In genomic region chr5:95713246-95713645, GRCh38 we compare ENCODE assay signal across 13 cellular contexts. TPM values are rescaled to one million over a fixed set of nuclear protein-coding genes. Genes with fewer than 3 reads are reported as not detected.
A peak's percentile ranks its signal among the peaks of the same experiment; 100 is the strongest.
DNase-seq lines count a peak whose midpoint lies in the region; ATAC-seq, FAIRE-seq and TF ChIP-seq lines count a peak whose summit lies in the region.
"Not testable (repeated sequence)": the region's sequence is repeated elsewhere in the genome, so short reads cannot be mapped to it uniquely, and the experiment has no call there.
"Had no signal": no experiment of that assay in that cellular context is flagged by ENCODE, and none has a peak within 500 bp of the region (broad histone marks: within the 10 kb centered on the region; RNA-seq: fewer than 3 reads in every experiment).

No MANE protein-coding gene starts in this region.

- H3K36me3 ChIP-seq in HUES48 (ENCODE audit: control insufficient read depth, insufficient read depth, low read length); PC-3 (ENCODE audit: low read depth, low read length); SJSA1; K562 (ENCODE audit: control insufficient read depth, insufficient read depth, low read length); cardiac muscle cell; mesodermal cell (ENCODE audit: control insufficient read depth, insufficient read depth, low read length): not testable (repeated sequence)

- DNase-seq in Caki2 (ENCODE audit: low read depth): peak; percentile 58
- not testable (repeated sequence) for DNase-seq in PC-3; cardiac muscle cell (ENCODE audit: low read depth in 1 of 2, low spot score in 1 of 2)
- peak in 1 of 2 experiments; percentile 65 for DNase-seq in SJSA1 (ENCODE audit: low read depth in 1 of 2, low spot score in 2 of 2)
- DNase-seq in K562 (ENCODE audit: extremely low read depth in 1 of 4, low spot score in 3 of 4): peak in 1 of 4 experiments; percentile 62

- H3K9me2 ChIP-seq in PC-3 (replicated peaks; ENCODE audit: low read length): not testable (repeated sequence)

- POLR2A ChIA-PET in PC-3 (lab: Charles Lee; ENCODE audit: unreplicated experiment): not testable (repeated sequence)
- POLR2A ChIA-PET in K562 (lab: Yijun Ruan, JAX): interaction anchor here (4.9 kb wide), 1 partner anchor 11 kb away, joined by 41 read pairs; no protein-coding TSS in a partner anchor

- H3F3A ChIP-seq in PC-3 (ENCODE audit: low read length, unreplicated experiment): not testable (repeated sequence)

- CTCF ChIA-PET in PC-3 (lab: Charles Lee); K562 (lab: Yijun Ruan, JAX; ENCODE audit: low intra/inter-chr PET ratio): not testable (repeated sequence)

- not testable (repeated sequence) for H3K4me2 ChIP-seq in PC-3 (ENCODE audit: low read length); K562 (ENCODE audit: insufficient read depth, low read length)

- in situ Hi-C loops in Caki2 (cut with HindIII; ENCODE audit: low pct_unique_long_range_greater_than_20kb, low sequenced_read_pairs); K562 (cut with MboI): not testable (repeated sequence)

- H3K4me3 ChIP-seq in HUES48 (ENCODE audit: low read depth, low read length); PC-3 (ENCODE audit: low read length); SJSA1; K562; cardiac muscle cell; mesodermal cell (ENCODE audit: extremely low read depth, insufficient read depth, low read length, poor library complexity, severe bottlenecking): not testable (repeated sequence)

- BruUV-seq in PC-3 (replicated peaks; lab: Mats Ljungman, UMichigan); K562 (replicated peaks; lab: Mats Ljungman, UMichigan): not testable (repeated sequence)

- TF ChIP-seq CTCF in PC-3 (conservative IDR thresholded peaks at IDR 0.05; ENCODE audit: low read depth, low read length); K562 (IDR thresholded peaks at IDR 0.05 in 2 of 3, conservative IDR thresholded peaks at IDR 0.05 in 1 of 3; ENCODE audit: insufficient read depth in 2 of 3, low read depth in 1 of 3, low read length in 3 of 3); cardiac muscle cell (IDR thresholded peaks at IDR 0.05; ENCODE audit: low read depth, low read length): not testable (repeated sequence)

- H3K9ac ChIP-seq in HUES48 (ENCODE audit: low read depth, low read length); PC-3 (ENCODE audit: low read length); K562 (ENCODE audit: insufficient read depth in 1 of 2, low read depth in 2 of 2, low read length in 2 of 2): not testable (repeated sequence)

- not testable (repeated sequence) for H4K20me1 ChIP-seq in PC-3 (ENCODE audit: low read length); K562 (replicated peaks; ENCODE audit: control insufficient read depth, insufficient read depth, low read length)

- FAIRE-seq in K562 (lab: Jason Lieb, UNC): peak; percentile 81

- not testable (repeated sequence) for TF ChIP-seq EP300 in K562 (IDR thresholded peaks at IDR 0.05; ENCODE audit: low read length)

- intact Hi-C loops in PC-3 (cut with micrococcal nuclease): loop anchor here (2.0 kb wide), 1 partner anchor 18 kb away; the partner anchor contains the start of gene RHOBTB3
- intact Hi-C loops in K562 (cut with micrococcal nuclease): loop anchor here (5.0 to 10.0 kb wide), 2 partner anchors 66 to 1222 kb away; partner anchors contain the start of genes LNPEP and RFESD

- no CpG with 5 or more reads among the region's 5 CpGs for WGBS in K562 (ENCODE audit: insufficient coverage, low coverage, missing lambda C conversion rate)
- 100% methylated on average over 1 of the region's 5 CpGs; no CpG with 5 or more reads in 1 of the 2 experiments for WGBS in mesodermal cell (ENCODE audit: insufficient coverage in 2 of 2), 2 experiments

- H3K79me2 ChIP-seq in PC-3 (ENCODE audit: low read length): not testable (repeated sequence)
- peaks cover 16% of the 10 kb centered on the region; the same call in 2 of the 3 replicates for H3K79me2 ChIP-seq in K562 (ENCODE audit: control insufficient read depth, insufficient read depth, low read length)

- H2AFZ ChIP-seq in PC-3 (ENCODE audit: low read length); K562 (ENCODE audit: low read depth, low read length): not testable (repeated sequence)

- peaks cover 11% of the 10 kb centered on the region for H3K4me1 ChIP-seq in HUES48 (ENCODE audit: control insufficient read depth, insufficient read depth, low read length)
- H3K4me1 ChIP-seq in PC-3 (ENCODE audit: insufficient read depth, low read length): peaks cover 24% of the 10 kb centered on the region
- peaks cover 78% of the 10 kb centered on the region for H3K4me1 ChIP-seq in SJSA1 (replicated peaks)
- peaks cover 27 to 66% of the 10 kb centered on the region in 2 experiments for H3K4me1 ChIP-seq in K562 (replicated peaks in 1 of 2; ENCODE audit: control insufficient read depth in 2 of 2, insufficient read depth in 2 of 2, low read length in 2 of 2)
- H3K4me1 ChIP-seq in cardiac muscle cell (ENCODE audit: low read depth): peaks cover 53% of the 10 kb centered on the region
- peaks cover 31% of the 10 kb centered on the region for H3K4me1 ChIP-seq in mesodermal cell (ENCODE audit: control insufficient read depth, insufficient read depth, low read length, poor library complexity, severe bottlenecking)

- H3K9me3 ChIP-seq in HUES48 (ENCODE audit: control insufficient read depth, insufficient read depth, low read length); PC-3 (ENCODE audit: low read length); SJSA1 (replicated peaks); K562 (replicated peaks; ENCODE audit: control insufficient read depth, insufficient read depth, low read depth, low read length); cardiac muscle cell (ENCODE audit: low read depth); mesodermal cell (ENCODE audit: control insufficient read depth, low read length): not testable (repeated sequence)

- H3K27ac ChIP-seq in HUES48 (ENCODE audit: low read depth, low read length): peak overlapping the region; percentile 56
- peak overlapping the region; percentile 37 for H3K27ac ChIP-seq in PC-3 (ENCODE audit: low read length)
- peak overlapping the region; percentile 94 for H3K27ac ChIP-seq in SJSA1
- peak overlapping the region; percentile 99; the same call in 2 of the 3 replicates for H3K27ac ChIP-seq in K562 (ENCODE audit: extremely low read depth, low read depth, low read length)
- peak overlapping the region; percentile 96 for H3K27ac ChIP-seq in cardiac muscle cell
- H3K27ac ChIP-seq in mesodermal cell (ENCODE audit: low read depth, low read length, severe bottlenecking): peak overlapping the region; percentile 57

- H3K27me3 ChIP-seq in HUES48 (ENCODE audit: control insufficient read depth, insufficient read depth, low read length): peaks cover 21% of the 10 kb centered on the region
- H3K27me3 ChIP-seq in PC-3 (ENCODE audit: low read length); SJSA1 (replicated peaks); K562 (ENCODE audit: control insufficient read depth in 2 of 2, insufficient read depth in 2 of 2, low read length in 2 of 2); cardiac muscle cell: not testable (repeated sequence)

- ATAC-seq in PC-3: not testable (repeated sequence)
- peak; percentile 33 for ATAC-seq in K562

- not testable (repeated sequence) for H3K9me1 ChIP-seq in K562 (ENCODE audit: control insufficient read depth, insufficient read depth, low read length)

- not testable (repeated sequence) for TF ChIP-seq POLR2A in K562 (conservative IDR thresholded peaks at IDR 0.05)

- TF ChIP-seq RAD21 in K562 (CRISPR knock-in tag; conservative IDR thresholded peaks at IDR 0.05 in 1 of 2, IDR thresholded peaks at IDR 0.05 in 1 of 2): not testable (repeated sequence)

RNA-seq across cellular contexts. Expression of gene RHOBTB3, which starts 17.9 kb away (rescaled TPM):
- 22.0 and 24.7 TPM in 2 replicates for total RNA-seq in Caki2 (2014; rRNA removed; shearing (Covaris generic); ENCODE audit: low replicate concordance)
- total RNA-seq in PC-3 (2014; rRNA removed): 14.2 and 16.3 TPM in 2 replicates
- 121 and 175 TPM in 2 replicates for total RNA-seq in SJSA1 (2014; rRNA removed; shearing (Covaris generic))
- total RNA-seq in K562 (2011; cell fraction: chromatin; rRNA removed; ENCODE audit: low replicate concordance): 221 and 302 TPM in 2 replicates
- 117 and 137 TPM in 2 replicates for total RNA-seq in K562 (2011; cell fraction: nucleolus; rRNA removed)
- 147 and 234 TPM in 2 replicates for total RNA-seq in K562 (2011; cell fraction: nucleoplasm; rRNA removed)
- 107 and 112 TPM in 2 replicates for total RNA-seq in K562 (2014; rRNA removed)
- total RNA-seq in K562 (2014; rRNA removed; fragmentation: Illumina TruSeq; extraction: Trizol): 142 and 164 TPM in 2 replicates
- 133 and 143 TPM in 2 replicates for total RNA-seq in K562 (2015; rRNA removed; fragmentation: Illumina TruSeq; extraction: Trizol)
- total RNA-seq in K562 (2021): 124 and 142 TPM in 2 replicates
- polyA plus RNA-seq in K562 (2011; rRNA removed): 128 and 166 TPM in 2 replicates
- 180 and 257 TPM in 2 replicates for polyA plus RNA-seq in K562 (2011; cell fraction: cytosol; rRNA removed)
- polyA plus RNA-seq in K562 (2011; cell fraction: nucleus; rRNA removed): 207 and 234 TPM in 2 replicates
- 73.9 and 97.8 TPM in 2 replicates for polyA plus RNA-seq in K562 (2012)
- polyA plus RNA-seq in K562 (2014; fragmentation: Illumina TruSeq; extraction: Trizol): 111 and 115 TPM in 2 replicates
- 10 to 100 TPM; 39.7 to 53.0 TPM for polyA plus RNA-seq in K562 (2014; fragmentation: Nextera tagmentation; extraction: Ambion mirVana)
- 78.4 and 81.2 TPM in 2 replicates for polyA plus RNA-seq in K562 (2014; rRNA removed)
- 373 and 438 TPM in 2 replicates for polyA minus RNA-seq in K562 (2011; rRNA and poly(A)+ RNA removed)
- 200 and 263 TPM in 2 replicates for polyA minus RNA-seq in K562 (2011; cell fraction: cytosol; rRNA and poly(A)+ RNA removed)
- polyA minus RNA-seq in K562 (2011; cell fraction: nucleus; rRNA and poly(A)+ RNA removed): 246 and 302 TPM in 2 replicates
- total RNA-seq in cardiac muscle cell: 343 and 477 TPM in 2 replicates
- 455 and 589 TPM in 2 replicates for polyA plus RNA-seq in cardiac muscle cell
- polyA plus RNA-seq in mesodermal cell (2013, experiment 1 of 2): 159 TPM
- polyA plus RNA-seq in mesodermal cell (2013, experiment 2 of 2): 171 TPM

RNA-seq across cellular contexts. Expression of gene SPATA9, which starts 30.5 kb away (rescaled TPM):
- total RNA-seq in Caki2 (2014; rRNA removed; shearing (Covaris generic); ENCODE audit: low replicate concordance): not detected in 2 replicates
- total RNA-seq in PC-3 (2014; rRNA removed): not detected in 2 replicates
- 0.56 and 1.4 TPM in 2 replicates for total RNA-seq in SJSA1 (2014; rRNA removed; shearing (Covaris generic))
- total RNA-seq in K562 (2011; cell fraction: chromatin; rRNA removed; ENCODE audit: low replicate concordance): not detected in 2 replicates
- not detected in 2 replicates for total RNA-seq in K562 (2011; cell fraction: nucleolus; rRNA removed)
- not detected in 2 replicates for total RNA-seq in K562 (2011; cell fraction: nucleoplasm; rRNA removed)
- 0.24 TPM in 1 of 2 replicates, not detected in the other for total RNA-seq in K562 (2014; rRNA removed)
- total RNA-seq in K562 (2014; rRNA removed; fragmentation: Illumina TruSeq; extraction: Trizol): not detected in 2 replicates
- 0.40 TPM in 1 of 2 replicates, not detected in the other for total RNA-seq in K562 (2015; rRNA removed; fragmentation: Illumina TruSeq; extraction: Trizol)
- 0.11 TPM in 1 of 2 replicates, not detected in the other for total RNA-seq in K562 (2021)
- polyA plus RNA-seq in K562 (2011; rRNA removed): 0.28 and 0.38 TPM in 2 replicates
- 0.09 TPM in 1 of 2 replicates, not detected in the other for polyA plus RNA-seq in K562 (2011; cell fraction: cytosol; rRNA removed)
- 0.14 and 0.24 TPM in 2 replicates for polyA plus RNA-seq in K562 (2011; cell fraction: nucleus; rRNA removed)
- 1.6 and 1.8 TPM in 2 replicates for polyA plus RNA-seq in K562 (2012)
- 0.16 TPM in 1 of 2 replicates, not detected in the other for polyA plus RNA-seq in K562 (2014; fragmentation: Illumina TruSeq; extraction: Trizol)
- polyA plus RNA-seq in K562 (2014; fragmentation: Nextera tagmentation; extraction: Ambion mirVana): 1 to 10 TPM; 3.4 to 5.5 TPM
- 0.05 and 0.16 TPM in 2 replicates for polyA plus RNA-seq in K562 (2014; rRNA removed)
- 0.18 TPM in 1 of 2 replicates, not detected in the other for polyA minus RNA-seq in K562 (2011; rRNA and poly(A)+ RNA removed)
- polyA minus RNA-seq in K562 (2011; cell fraction: cytosol; rRNA and poly(A)+ RNA removed): not detected in 2 replicates
- not detected in 2 replicates for polyA minus RNA-seq in K562 (2011; cell fraction: nucleus; rRNA and poly(A)+ RNA removed)
- total RNA-seq in cardiac muscle cell: 0.45 and 1.0 TPM in 2 replicates
- polyA plus RNA-seq in cardiac muscle cell: 1.3 and 1.8 TPM in 2 replicates
- polyA plus RNA-seq in mesodermal cell (2013, experiment 1 of 2): 0.88 TPM
- 0.71 TPM for polyA plus RNA-seq in mesodermal cell (2013, experiment 2 of 2)
- total RNA-seq: CD4-positive, alpha-beta memory T cell; G401; H1; H9; HT-29 had no signal
- polyA plus RNA-seq: CD14-positive monocyte, H1 had no signal

Comparison
In these comparisons a context has a peak if more than half of its experiments do, and no peak if none do; other contexts are left out.
1. H3K27ac ChIP-seq: peak in every context shown above with its lines; median percentile 99 in K562; 96 in cardiac muscle cell; 94 in SJSA1; 57 in mesodermal cell; 56 in HUES48; 37 in PC-3.